In the genomic region with DNA sequence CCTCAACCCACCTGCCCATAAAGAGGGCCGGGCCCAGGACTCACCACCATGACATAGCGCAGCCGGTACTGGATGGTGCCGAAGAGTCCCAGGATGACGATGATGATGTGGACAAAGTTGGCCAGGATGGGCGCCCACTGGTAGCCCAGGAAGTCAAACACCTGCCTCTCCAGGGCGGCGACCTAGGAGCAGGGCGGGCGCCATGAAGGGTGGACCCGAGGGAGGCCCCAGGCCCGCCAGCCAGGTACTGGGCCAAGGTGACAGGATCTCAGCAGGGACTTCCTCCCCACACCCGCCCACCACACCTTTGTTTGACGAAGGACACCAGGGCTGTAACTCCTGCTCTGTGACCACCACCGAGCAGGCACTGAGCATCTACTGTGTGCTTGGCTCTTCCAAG, we compare ENCODE assay signal across 23 cellular contexts. TPM values are rescaled to one million over a fixed set of nuclear protein-coding genes. Genes with fewer than 3 reads are reported as not detected.
A peak's percentile ranks its signal among the peaks of the same experiment; 100 is the strongest.
DNase-seq lines count a peak whose midpoint lies in the region; ATAC-seq, FAIRE-seq and TF ChIP-seq lines count a peak whose summit lies in the region.
"Had no signal": no experiment of that assay in that cellular context is flagged by ENCODE, and none has a peak within 500 bp of the region (broad histone marks: within the 10 kb centered on the region; RNA-seq: fewer than 3 reads in every experiment).

No MANE protein-coding gene starts in this region.

- H3K4me2 ChIP-seq in BLaER1 (peak overlapping the region; percentile 97), neural progenitor cell (no peak overlapping the region)

- H3K27me3 ChIP-seq in BLaER1 (peaks cover 28% of the 10 kb centered on the region), neural progenitor cell (peaks cover 21% of the 10 kb centered on the region)

- H3K4me1 ChIP-seq in BLaER1 (peaks cover 94% of the 10 kb centered on the region), HEK293 (ENCODE audit: control insufficient read depth, insufficient read depth, low read length) (no peaks in the 10 kb centered on the region), neural progenitor cell (peaks cover 26% of the 10 kb centered on the region), mucosa of descending colon (ENCODE audit: low read depth) (peaks cover 3% of the 10 kb centered on the region)

- CTCF ChIA-PET in HEK293 (lab: Yijun Ruan, JAX) = no interaction called here

- TF ChIP-seq CTCF in HEK293 (tag by site-specific recombination; IDR thresholded peaks at IDR 0.05) (no peak), neural progenitor cell (IDR thresholded peaks at IDR 0.05) (no peak), mucosa of descending colon (IDR thresholded peaks at IDR 0.05) (no peak), GM20000 (IDR thresholded peaks at IDR 0.05; ENCODE audit: extremely low read depth, missing control alignments) (no peak)

- DNase-seq in neural progenitor cell (ENCODE audit: low spot score) (no peak), urothelium cell line (ENCODE audit: low spot score) (no peak), mucosa of descending colon (no peak), GM20000 (ENCODE audit: low spot score) (no peak)
- DNase-seq: BE2C; CD4-positive, alpha-beta memory T cell; DMS 273 treated with DMSO at 0.1 percent for 48 hours; DND-41; EL; GOT3; H7; IMR-90 had no signal

- H3K9me3 Mint-ChIP-seq in neural progenitor cell = peaks cover 4% of the 10 kb centered on the region

- peaks cover 13% of the 10 kb centered on the region for H3K27me3 Mint-ChIP-seq in neural progenitor cell (ENCODE audit: insufficient read depth, low read depth)

- H3K4me3 ChIP-seq in BLaER1 = peak overlapping the region; percentile 58
- H3K4me3 ChIP-seq in HEK293 (ENCODE audit: low read depth, low read length) = no peak overlapping the region
- H3K4me3 ChIP-seq in neural progenitor cell = no peak overlapping the region
- H3K4me3 ChIP-seq in mucosa of descending colon = no peak overlapping the region
- H3K4me3 ChIP-seq: K562 had no signal

- H4K20me1 ChIP-seq in BLaER1 (peaks cover 39% of the 10 kb centered on the region), neural progenitor cell (ENCODE audit: low read depth) (peaks cover 15% of the 10 kb centered on the region)

- peaks cover 32% of the 10 kb centered on the region for H3F3A ChIP-seq in neural progenitor cell (ENCODE audit: low read depth)

- peaks cover 45% of the 10 kb centered on the region for H3K4me1 Mint-ChIP-seq in neural progenitor cell
- H3K4me1 Mint-ChIP-seq: CD14-positive monocyte had no signal

- no peak overlapping the region for H2AFZ ChIP-seq in neural progenitor cell (replicated peaks)

- ATAC-seq in mucosa of descending colon (no peak), GM21825 (IDR thresholded peaks at IDR 0.05; ENCODE audit: unreplicated experiment) (no peak)
- ATAC-seq: HCT116, K562 had no signal

- H3K79me2 ChIP-seq in neural progenitor cell (ENCODE audit: low read depth) = no peaks in the 10 kb centered on the region

- peak; percentile 83 for FAIRE-seq in urothelium cell line (lab: Jason Lieb, UNC)
- FAIRE-seq: G401.6, GM12892, GM18507, K562 had no signal

- H3K36me3 Mint-ChIP-seq in neural progenitor cell = peaks cover 4% of the 10 kb centered on the region
- H3K36me3 Mint-ChIP-seq: CD14-positive monocyte; CD4-positive, alpha-beta memory T cell had no signal

- H3K9ac ChIP-seq in BLaER1 (peak overlapping the region; percentile 73), neural progenitor cell (no peak overlapping the region)

- H3K36me3 ChIP-seq in BLaER1 (peaks cover 20% of the 10 kb centered on the region; the same call in 1 of the 2 replicates), HEK293 (ENCODE audit: control insufficient read depth in 2 of 2, insufficient read depth in 1 of 2, low read length in 2 of 2) (no peaks in the 10 kb centered on the region), neural progenitor cell (no peaks in the 10 kb centered on the region), mucosa of descending colon (ENCODE audit: low read depth) (no peaks in the 10 kb centered on the region)
- H3K36me3 ChIP-seq: BE2C had no signal

- peak overlapping the region; percentile 12 for H3K4me3 Mint-ChIP-seq in neural progenitor cell
- H3K4me3 Mint-ChIP-seq: CD14-positive monocyte; CD4-positive, alpha-beta memory T cell had no signal

- H3K27ac ChIP-seq in BLaER1 (peak overlapping the region; percentile 91), HEK293 (ENCODE audit: extremely low read depth, low read depth, low read length) (no peak overlapping the region), neural progenitor cell (no peak overlapping the region)

- intact Hi-C loops in mucosa of descending colon (cut with DNase I, micrococcal nuclease) = no loop called here

- POLR2A ChIA-PET in HEK293 (lab: Yijun Ruan, JAX) = no interaction called here

- H3K27ac Mint-ChIP-seq in neural progenitor cell = no peak overlapping the region
- H3K27ac Mint-ChIP-seq: CD14-positive monocyte; CD4-positive, alpha-beta memory T cell had no signal

- H3K9me3 ChIP-seq in BLaER1 = no peaks in the 10 kb centered on the region
- no peaks in the 10 kb centered on the region for H3K9me3 ChIP-seq in HEK293 (ENCODE audit: control insufficient read depth, insufficient read depth, low read depth, low read length)
- H3K9me3 ChIP-seq in neural progenitor cell (ENCODE audit: low read depth) = no peaks in the 10 kb centered on the region
- no peaks in the 10 kb centered on the region for H3K9me3 ChIP-seq in mucosa of descending colon
- H3K9me3 ChIP-seq: BE2C had no signal

TF ChIP-seq in HEK293, 187 proteins besides CTCF, POLR2A, EP300 and RAD21:
- TF ChIP-seq MEIS1 (CRISPR knock-in tag; IDR thresholded peaks at IDR 0.05; ENCODE audit: borderline replicate concordance) (no peak), ZNF623 (tag by site-specific recombination; IDR thresholded peaks at IDR 0.05) (no peak), ZNF660 (tag by site-specific recombination; IDR thresholded peaks at IDR 0.05) (no peak), KLF1 (tag by site-specific recombination; IDR thresholded peaks at IDR 0.05) (0 out of 2 replicates have a peak, but pooled peaks have one; percentile 11), ZNF10 (tag by site-specific recombination; IDR thresholded peaks at IDR 0.05) (no peak), GLI2 (tag by site-specific recombination; IDR thresholded peaks at IDR 0.05; ENCODE audit: borderline replicate concordance, low read depth) (no peak), ZNF37A (tag by site-specific recombination; IDR thresholded peaks at IDR 0.05) (no peak)

RNA-seq across cellular contexts. Expression of a gene that starts 4.4 kb away (rescaled TPM):
- total RNA-seq in neural progenitor cell (ENCODE audit: low replicate concordance) (9.7 and 28.4 TPM in 2 replicates), mucosa of descending colon (1 to 10 TPM in 1 of 3 donors, not detected in 2; 1.6 TPM)
- total RNA-seq: A172; CD4-positive, alpha-beta memory T cell; HT-29; IMR-90; K562 had no signal

RNA-seq across cellular contexts. Expression of a gene that starts 14.2 kb away (rescaled TPM):
- total RNA-seq in neural progenitor cell (ENCODE audit: low replicate concordance) (not detected in 2 replicates), mucosa of descending colon (under 1 TPM in 1 of 3 donors, not detected in 2; 0.22 TPM)
- total RNA-seq: A172; CD4-positive, alpha-beta memory T cell; H7; IMR-90 had no signal

RNA-seq across cellular contexts. Expression of a gene that starts 22.7 kb away (rescaled TPM):
- total RNA-seq in neural progenitor cell (ENCODE audit: low replicate concordance) (43.7 and 103 TPM in 2 replicates), mucosa of descending colon (10 to 100 TPM; 76.5 to 85.8 (median 82.4) TPM)

RNA-seq across cellular contexts. Expression of a gene that starts 34.0 kb away (rescaled TPM):
- total RNA-seq in neural progenitor cell (ENCODE audit: low replicate concordance) = 26.8 and 28.1 TPM in 2 replicates
- 10 to 100 TPM; 32.0 to 37.2 (median 34.2) TPM for total RNA-seq in mucosa of descending colon

RNA-seq across cellular contexts. Expression of a gene that starts 43.1 kb away (rescaled TPM):
- total RNA-seq in neural progenitor cell (ENCODE audit: low replicate concordance) = 0.28 and 0.37 TPM in 2 replicates
- not detected for total RNA-seq in mucosa of descending colon
- total RNA-seq: A172, IMR-90, K562 had no signal
